ENCODE assay signal across 8 cellular contexts in the genomic region with DNA sequence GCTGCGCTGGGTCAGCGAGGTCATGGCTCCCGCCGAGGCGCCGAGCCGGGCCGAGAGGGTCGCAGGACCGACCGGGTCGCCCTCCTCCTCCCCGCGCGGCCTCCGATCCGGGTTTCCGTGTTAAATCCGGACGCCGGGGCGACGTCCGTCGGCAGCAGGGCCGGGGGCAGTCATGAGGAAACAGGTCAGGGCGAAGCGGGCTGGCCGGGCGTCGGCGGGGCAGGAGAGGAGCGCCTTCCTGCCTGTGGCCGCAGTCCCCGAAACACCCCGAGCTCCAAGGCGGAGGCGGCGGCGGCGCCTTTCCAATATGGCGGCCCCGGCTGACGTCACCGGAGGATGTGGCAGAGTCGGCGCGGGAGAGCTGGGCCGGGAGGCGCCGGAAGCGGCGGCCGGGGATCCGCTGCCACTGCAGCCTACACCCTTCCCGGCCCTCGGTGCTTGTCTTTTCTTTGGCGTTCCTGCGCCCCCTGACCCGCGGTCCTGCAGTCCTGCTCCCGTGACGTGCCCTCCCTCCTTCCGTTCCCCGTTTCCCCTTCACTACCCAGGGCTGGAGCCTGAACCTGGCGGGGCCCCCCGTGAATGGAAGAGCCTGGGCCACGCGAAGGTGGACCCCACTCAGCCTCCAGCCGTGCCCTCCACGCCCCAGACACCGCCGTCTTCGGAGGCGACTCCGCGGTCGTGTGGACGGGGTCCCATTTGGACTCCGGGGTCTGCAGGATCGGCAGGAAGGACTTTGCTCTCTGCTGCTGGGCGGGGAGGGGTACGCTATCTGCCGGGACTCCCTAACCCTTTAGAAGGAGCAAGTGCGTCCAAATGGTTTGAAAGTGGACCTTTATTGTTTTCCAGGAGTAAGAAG. TPM values are rescaled to one million over a fixed set of nuclear protein-coding genes. Genes with fewer than 3 reads are reported as not detected.
DNase-seq lines count a peak whose midpoint lies in the region; ATAC-seq and TF ChIP-seq lines count a peak whose summit lies in the region.

A gene (minus strand): TSS at position 309 of the 856 bp plus-strand sequence. CDS start 285 bp downstream, at position 24.

- no peak for DNase-seq in BJ (ENCODE audit: low read depth)
- DNase-seq in NCI-H526 (lab: John Stamatoyannopoulos, UW): peak; percentile 75 to 96
- peak; percentile 97 for DNase-seq in activated CD4-positive, alpha-beta T cell treated with anti-CD3 and anti-CD28 coated beads for 48 hours
- peak; percentile 95 for DNase-seq in colonic mucosa
- peak; percentile 97 for DNase-seq in left kidney (ENCODE audit: low read depth, low spot score)
- peak; percentile 94 for DNase-seq in stimulated activated CD4-positive, alpha-beta T cell treated with anti-CD3 and anti-CD28 coated beads, Interleukin-1b, Interleukin-23, amount 100 ng/mL, for 48 hours

- H3K27me3 ChIP-seq in BJ (ENCODE audit: control insufficient read depth, insufficient read depth, low read length) (no peaks in the 10 kb centered on the region), colonic mucosa (no peaks in the 10 kb centered on the region)

- H3K27ac ChIP-seq in colonic mucosa: peak within 1 kb of the TSS; percentile 99

- H3K9ac ChIP-seq in colonic mucosa (ENCODE audit: low read depth in 2 of 2, low read length in 2 of 2): peak within 1 kb of the TSS; percentile 95 to 99

- POLR2A ChIA-PET in BJ (lab: Charles Lee): interaction anchor here (0.6 kb wide), 2 partner anchors 28 to 1097 kb away, joined by 3 read pairs; no protein-coding TSS in a partner anchor

- intact Hi-C loops in colonic mucosa (cut with DNase I): no loop called here

- TF ChIP-seq CTCF in BJ (IDR thresholded peaks at IDR 0.05; ENCODE audit: insufficient read depth, low read depth, low read length) (no peak), colonic mucosa (IDR thresholded peaks at IDR 0.05) (no peak)

- no peaks in the 10 kb centered on the region for H3K4me1 ChIP-seq in colonic mucosa

- no peaks in the 10 kb centered on the region for H3K9me3 ChIP-seq in colonic mucosa

- CTCF ChIA-PET in BJ (lab: Yijun Ruan, JAX): interaction anchor here (0.7 to 1.2 kb wide), 2 partner anchors 53 to 58 kb away, joined by 3 to 4 read pairs; no protein-coding TSS in a partner anchor

- ATAC-seq in GM19328 (IDR thresholded peaks at IDR 0.05; ENCODE audit: unreplicated experiment) (peak; percentile 83), HG03469 (IDR thresholded peaks at IDR 0.05; ENCODE audit: unreplicated experiment) (peak; percentile 60)

- H3K36me3 ChIP-seq in BJ (ENCODE audit: control insufficient read depth, insufficient read depth, low read length): no peaks in the 10 kb centered on the region
- H3K36me3 ChIP-seq in colonic mucosa: no peaks in the 10 kb centered on the region

- peak within 1 kb of the TSS; percentile 78 for H3K4me3 ChIP-seq in BJ (ENCODE audit: low read depth, low read length)
- peak within 1 kb of the TSS; percentile 77 for H3K4me3 ChIP-seq in colonic mucosa

RNA-seq across cellular contexts. Expression of the gene that starts here (rescaled TPM):
- polyA plus RNA-seq in BJ (2011; rRNA removed): 53.9 and 79.0 TPM in 2 replicates
- 53.6 and 62.7 TPM in 2 replicates for polyA minus RNA-seq in BJ (2011; rRNA and poly(A)+ RNA removed)
- 100 to 1,000 TPM; 128 to 130 TPM for total RNA-seq in colonic mucosa
